8 cellular contexts compared by ENCODE assay signal in the genomic region with DNA sequence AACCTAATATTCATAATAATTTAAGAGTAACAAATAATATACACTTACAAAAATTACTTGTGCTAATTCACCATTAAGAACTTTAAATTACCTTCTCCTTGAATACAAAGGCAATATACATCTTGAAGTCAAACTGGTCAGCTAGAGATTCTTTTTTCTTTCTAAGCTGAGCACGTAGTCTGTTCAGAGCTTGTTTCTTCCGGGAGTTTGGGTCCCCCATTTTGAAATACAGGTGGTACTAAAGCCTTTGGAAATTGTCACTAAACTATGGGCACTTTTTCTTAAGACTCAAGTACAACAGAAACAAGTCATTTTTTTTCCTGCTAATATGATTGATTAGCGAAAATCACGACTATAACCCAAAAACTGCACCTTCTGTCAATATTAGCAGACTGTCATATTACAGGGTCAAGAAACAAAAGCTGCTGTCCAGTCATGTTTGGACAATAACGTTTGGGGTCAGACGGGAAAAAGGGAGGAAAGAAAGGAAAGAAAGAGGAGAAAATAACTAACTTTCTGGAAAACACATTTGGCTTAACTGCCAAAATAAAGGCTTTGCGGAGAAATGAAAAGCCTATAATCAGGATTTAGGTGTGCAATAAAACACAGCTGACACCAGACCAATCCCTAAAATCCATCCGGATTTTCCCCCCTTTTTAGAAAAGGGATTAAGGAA. TPM values are rescaled to one million over a fixed set of nuclear protein-coding genes. Genes with fewer than 3 reads are reported as not detected.
DNase-seq lines count a peak whose midpoint lies in the region; ATAC-seq and TF ChIP-seq lines count a peak whose summit lies in the region.

No MANE protein-coding gene starts in this region.

- peak overlapping the region; percentile 95 for H3K4me3 ChIP-seq in kidney epithelial cell (ENCODE audit: low read depth, low read length)
- peak overlapping the region; percentile 97 for H3K4me3 ChIP-seq in thymus (ENCODE audit: low read length)

- ATAC-seq in activated CD8-positive, alpha-beta memory T cell treated with anti-CD3 and anti-CD28 coated beads, Interleukin-2, amount 10 ng/mL, durations not matched to agents 7 days and 5 days, result no peak

- no peaks in the 10 kb centered on the region for H3K9me3 Mint-ChIP-seq in activated CD8-positive, alpha-beta memory T cell treated with anti-CD3 and anti-CD28 coated beads, Interleukin-2, amount 10 ng/mL, durations not matched to agents 7 days and 5 days (ENCODE audit: low read depth)
- no peaks in the 10 kb centered on the region for H3K9me3 Mint-ChIP-seq in activated naive CD8-positive, alpha-beta T cell (ENCODE audit: low read depth)

- H3K36me3 ChIP-seq in kidney epithelial cell (ENCODE audit: control insufficient read depth, insufficient read depth, low read length) (no peaks in the 10 kb centered on the region), thymus (ENCODE audit: control insufficient read depth, insufficient read depth) (peaks cover 12% of the 10 kb centered on the region)

- peaks cover 50% of the 10 kb centered on the region for H3K4me1 Mint-ChIP-seq in activated CD8-positive, alpha-beta memory T cell treated with anti-CD3 and anti-CD28 coated beads, Interleukin-2, amount 10 ng/mL, durations not matched to agents 7 days and 5 days
- H3K4me1 Mint-ChIP-seq in activated naive CD8-positive, alpha-beta T cell (ENCODE audit: low read depth), result peaks cover 63% of the 10 kb centered on the region

- CTCF ChIA-PET in activated CD8-positive, alpha-beta memory T cell treated with anti-CD3 and anti-CD28 coated beads, Interleukin-2, amount 10 ng/mL, durations not matched to agents 7 days and 5 days (lab: Charles Lee), result interaction anchor here (0.8 to 2.1 kb wide), 6 partner anchors 9 to 299 kb away, joined by 3 to 8 read pairs (median 4); no protein-coding TSS in a partner anchor

- no peak overlapping the region for H3K27ac ChIP-seq in thymus (ENCODE audit: low read depth)

- peaks cover 9% of the 10 kb centered on the region for H3K4me1 ChIP-seq in thymus (ENCODE audit: control insufficient read depth, insufficient read depth, low read length)

- peaks cover 58% of the 10 kb centered on the region for H3K36me3 Mint-ChIP-seq in activated CD8-positive, alpha-beta memory T cell treated with anti-CD3 and anti-CD28 coated beads, Interleukin-2, amount 10 ng/mL, durations not matched to agents 7 days and 5 days
- H3K36me3 Mint-ChIP-seq in activated naive CD8-positive, alpha-beta T cell, result peaks cover 22% of the 10 kb centered on the region

- no peaks in the 10 kb centered on the region for H3K9me3 ChIP-seq in thymus (ENCODE audit: control insufficient read depth)

- H3K27me3 Mint-ChIP-seq in activated CD8-positive, alpha-beta memory T cell treated with anti-CD3 and anti-CD28 coated beads, Interleukin-2, amount 10 ng/mL, durations not matched to agents 7 days and 5 days, result no peaks in the 10 kb centered on the region
- no peaks in the 10 kb centered on the region for H3K27me3 Mint-ChIP-seq in activated naive CD8-positive, alpha-beta T cell

- 39% methylated on average over 8 of the region's 8 CpGs for WGBS in thymus

- H3K27me3 ChIP-seq in kidney epithelial cell (ENCODE audit: control insufficient read depth, insufficient read depth, low read length) (no peaks in the 10 kb centered on the region), thymus (ENCODE audit: control insufficient read depth, insufficient read depth) (no peaks in the 10 kb centered on the region)

- H3K4me3 Mint-ChIP-seq in activated CD8-positive, alpha-beta memory T cell treated with anti-CD3 and anti-CD28 coated beads, Interleukin-2, amount 10 ng/mL, durations not matched to agents 7 days and 5 days, result peak overlapping the region; percentile 81
- peak overlapping the region; percentile 97 for H3K4me3 Mint-ChIP-seq in activated naive CD8-positive, alpha-beta T cell

- DNase-seq in activated CD8-positive, alpha-beta memory T cell treated with anti-CD3 and anti-CD28 coated beads, Interleukin-2, amount 10 ng/mL, durations not matched to agents 7 days and 5 days, result no peak
- no peak for DNase-seq in activated CD8-positive, alpha-beta memory T cell treated with anti-CD3 and anti-CD28 coated beads, Interleukin-2, amount 50 U/mL, for 48 hours
- no peak for DNase-seq in kidney epithelial cell (ENCODE audit: low read depth)
- DNase-seq in SIG-M5 (lab: John Stamatoyannopoulos, UW), result no peak
- no peak for DNase-seq in NCI-H510A (lab: John Stamatoyannopoulos, UW)
- no peak for DNase-seq in iPS-NIHi11 (ENCODE audit: low spot score)

- peak overlapping the region; percentile 99 for H3K27ac Mint-ChIP-seq in activated CD8-positive, alpha-beta memory T cell treated with anti-CD3 and anti-CD28 coated beads, Interleukin-2, amount 10 ng/mL, durations not matched to agents 7 days and 5 days
- peak overlapping the region; percentile 100 for H3K27ac Mint-ChIP-seq in activated naive CD8-positive, alpha-beta T cell

- TF ChIP-seq CTCF in kidney epithelial cell (IDR thresholded peaks at IDR 0.05; ENCODE audit: insufficient read depth, low read length, poor library complexity, severe bottlenecking), result no peak

RNA-seq across cellular contexts. Expression of gene C6orf62, which starts 0.4 kb away (rescaled TPM):
- 100 to 1,000 TPM; 141 to 148 TPM for total RNA-seq in activated CD8-positive, alpha-beta memory T cell treated with anti-CD3 and anti-CD28 coated beads, Interleukin-2, amount 10 ng/mL, durations not matched to agents 7 days and 5 days
- 126 and 137 TPM in 2 replicates for total RNA-seq in kidney epithelial cell
- polyA plus RNA-seq in thymus, result 178 TPM

RNA-seq across cellular contexts. Expression of gene ACOT13, which starts 51.7 kb away (rescaled TPM):
- 10 to 100 TPM; 21.8 to 25.6 TPM for total RNA-seq in activated CD8-positive, alpha-beta memory T cell treated with anti-CD3 and anti-CD28 coated beads, Interleukin-2, amount 10 ng/mL, durations not matched to agents 7 days and 5 days
- total RNA-seq in kidney epithelial cell, result 8.2 and 9.1 TPM in 2 replicates
- 29.4 TPM for polyA plus RNA-seq in thymus

RNA-seq across cellular contexts. Expression of gene TDP2, which starts 51.9 kb away (rescaled TPM):
- total RNA-seq in activated CD8-positive, alpha-beta memory T cell treated with anti-CD3 and anti-CD28 coated beads, Interleukin-2, amount 10 ng/mL, durations not matched to agents 7 days and 5 days, result 10 to 100 TPM; 40.5 to 45.7 TPM
- 26.6 and 27.5 TPM in 2 replicates for total RNA-seq in kidney epithelial cell
- polyA plus RNA-seq in thymus, result 69.9 TPM

RNA-seq across cellular contexts. Expression of gene GMNN, which starts 56.1 kb away (rescaled TPM):
- total RNA-seq in activated CD8-positive, alpha-beta memory T cell treated with anti-CD3 and anti-CD28 coated beads, Interleukin-2, amount 10 ng/mL, durations not matched to agents 7 days and 5 days, result 10 to 100 TPM; 90.0 to 93.6 TPM
- 19.8 and 24.0 TPM in 2 replicates for total RNA-seq in kidney epithelial cell
- 21.6 TPM for polyA plus RNA-seq in thymus
